Comparison of ENCODE assay signal across 8 cellular contexts in the genomic region with DNA sequence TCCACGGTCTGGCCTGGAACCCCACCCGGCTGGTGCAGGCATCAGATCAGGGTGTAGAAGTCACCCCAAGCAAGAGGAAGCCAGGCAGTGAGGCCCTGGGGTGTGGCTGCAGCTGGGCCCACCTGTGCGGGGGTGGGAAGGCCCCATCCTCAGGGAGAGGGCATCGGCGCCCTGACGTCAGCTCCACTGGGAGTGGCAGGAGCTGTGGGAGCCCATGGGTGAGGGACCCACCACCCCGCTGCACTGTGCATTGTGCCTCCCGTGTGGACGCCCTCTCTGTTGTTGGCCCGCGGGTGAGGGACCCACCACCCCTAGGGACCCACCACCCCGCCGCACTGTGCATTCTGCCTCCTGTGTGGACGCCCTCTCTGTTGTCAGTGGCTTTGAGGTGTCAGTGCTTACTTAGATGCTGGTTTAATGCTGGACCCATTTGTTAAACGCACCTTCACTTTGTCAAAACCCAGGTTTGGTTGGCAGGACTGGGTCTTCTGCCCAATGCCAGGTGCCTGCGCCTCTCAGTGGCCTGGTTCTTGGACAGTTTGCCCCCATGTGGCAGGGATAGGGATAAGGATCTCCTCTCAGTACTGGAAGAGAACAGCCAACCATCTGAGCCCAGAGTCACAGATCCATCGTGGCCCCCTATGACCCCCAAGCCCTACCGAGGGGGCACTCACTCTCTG. TPM values are rescaled to one million over a fixed set of nuclear protein-coding genes. Genes with fewer than 3 reads are reported as not detected.
DNase-seq lines count a peak whose midpoint lies in the region; ATAC-seq and TF ChIP-seq lines count a peak whose summit lies in the region.

No MANE protein-coding gene starts in this region.

- DNase-seq in Calu3 (peak; percentile 70), HFFc6 (no peak), WTC11 (ENCODE audit: low spot score) (peak; percentile 62), lung microvascular endothelial cell (ENCODE audit: low read depth in 2 of 2) (peak; percentile 48), immature natural killer cell (no peak), kidney glomerular epithelial cell (lab: John Stamatoyannopoulos, UW) (no peak)
- no peak for DNase-seq in stimulated activated naive CD4-positive, alpha-beta T cell (lab: John Stamatoyannopoulos, UW)

- H3K27me3 Mint-ChIP-seq in Calu3 (ENCODE audit: unreplicated experiment) (no peaks in the 10 kb centered on the region), HFFc6 (ENCODE audit: insufficient read depth) (peaks cover 15% of the 10 kb centered on the region), WTC11 (ENCODE audit: low read depth) (no peaks in the 10 kb centered on the region), immature natural killer cell (ENCODE audit: low read depth in 3 of 3) (peaks cover 0 to 2% (median 0%) of the 10 kb centered on the region in 3 donors)

- H3K27ac Mint-ChIP-seq in Calu3 (ENCODE audit: unreplicated experiment) (no peak overlapping the region), HFFc6 (peak overlapping the region; percentile 25; the same call in 1 of the 2 replicates), WTC11 (no peak overlapping the region), immature natural killer cell (no peak overlapping the region)

- intact Hi-C loops in Calu3 (cut with micrococcal nuclease; ENCODE audit: unreplicated experiment), result loop anchor here (5.0 kb wide), 1 partner anchor 119 kb away; no protein-coding TSS in a partner anchor

- BruUV-seq in Calu3 (replicated peaks; lab: Mats Ljungman, UMichigan), result no TSS peak

- no peaks in the 10 kb centered on the region for H3K36me3 Mint-ChIP-seq in Calu3 (ENCODE audit: insufficient read depth, unreplicated experiment)
- H3K36me3 Mint-ChIP-seq in HFFc6 (ENCODE audit: low read depth), result peaks cover 16% of the 10 kb centered on the region
- no peaks in the 10 kb centered on the region for H3K36me3 Mint-ChIP-seq in WTC11
- no peaks in the 10 kb centered on the region for H3K36me3 Mint-ChIP-seq in immature natural killer cell

- H3K4me1 Mint-ChIP-seq in Calu3 (ENCODE audit: low read depth, unreplicated experiment), result peaks cover 9% of the 10 kb centered on the region
- H3K4me1 Mint-ChIP-seq in HFFc6 (ENCODE audit: low read depth), result peaks cover 16% of the 10 kb centered on the region
- H3K4me1 Mint-ChIP-seq in WTC11, result no peaks in the 10 kb centered on the region
- H3K4me1 Mint-ChIP-seq in immature natural killer cell, result no peaks in the 10 kb centered on the region

- CTCF ChIA-PET in Calu3 (lab: Charles Lee) (interaction anchor here (1.0 kb wide), 1 partner anchor 248 kb away, joined by 3 read pairs; no protein-coding TSS in a partner anchor), WTC11 (lab: Charles Lee) (interaction anchor here (0.6 to 8.8 kb wide), 14 partner anchors 10 to 120 kb away, joined by 3 to 73 read pairs (median 4); partner anchors contain the start of gene AHRR)

- ATAC-seq in WTC11, result peak; percentile 80
- no peak for ATAC-seq in HG03045 (IDR thresholded peaks at IDR 0.05; ENCODE audit: unreplicated experiment)

- TF ChIP-seq CTCF in Calu3 (IDR thresholded peaks at IDR 0.05; ENCODE audit: unreplicated experiment) (no peak), HFFc6 (IDR thresholded peaks at IDR 0.05) (peak; percentile 68), WTC11 (IDR thresholded peaks at IDR 0.05) (peak; percentile 24; the same call in 1 of the 2 replicates)

- H3K4me3 Mint-ChIP-seq in Calu3 (ENCODE audit: low read depth, unreplicated experiment) (no peak overlapping the region), HFFc6 (no peak overlapping the region; the same call in 1 of the 2 replicates), WTC11 (no peak overlapping the region), immature natural killer cell (no peak overlapping the region)

- POLR2A ChIA-PET in WTC11 (lab: Charles Lee), result interaction anchor here (0.5 kb wide), 1 partner anchor 187 kb away, joined by 3 read pairs; no protein-coding TSS in a partner anchor

- no peaks in the 10 kb centered on the region for H3K9me3 Mint-ChIP-seq in Calu3 (ENCODE audit: low read depth, unreplicated experiment)
- H3K9me3 Mint-ChIP-seq in HFFc6, result no peaks in the 10 kb centered on the region
- no peaks in the 10 kb centered on the region for H3K9me3 Mint-ChIP-seq in WTC11
- H3K9me3 Mint-ChIP-seq in immature natural killer cell, result peaks cover 0 to 2% (median 0%) of the 10 kb centered on the region in 6 donors

TF ChIP-seq in WTC11, 78 proteins besides CTCF, POLR2A, EP300 and RAD21 (continues in another document):
- TF ChIP-seq OVOL2 (CRISPR knock-in tag; IDR thresholded peaks at IDR 0.05; ENCODE audit: borderline replicate concordance) (no peak), ZNF138 (CRISPR knock-in tag; conservative IDR thresholded peaks at IDR 0.05) (no peak), ZNF219 (CRISPR knock-in tag; IDR thresholded peaks at IDR 0.05; ENCODE audit: borderline replicate concordance) (no peak), CREM (CRISPR knock-in tag; IDR thresholded peaks at IDR 0.05) (no peak), ZNF416 (CRISPR knock-in tag; IDR thresholded peaks at IDR 0.05) (no peak), SP1 (CRISPR knock-in tag; conservative IDR thresholded peaks at IDR 0.05) (no peak), ZNF232 (CRISPR knock-in tag; IDR thresholded peaks at IDR 0.05) (no peak), MXD4 (CRISPR knock-in tag; IDR thresholded peaks at IDR 0.05; ENCODE audit: borderline replicate concordance) (no peak), FOXJ3 (CRISPR knock-in tag; IDR thresholded peaks at IDR 0.05; ENCODE audit: borderline replicate concordance) (no peak), MYBL2 (CRISPR knock-in tag; IDR thresholded peaks at IDR 0.05) (no peak), ZNF263 (CRISPR knock-in tag; IDR thresholded peaks at IDR 0.05; ENCODE audit: low read depth) (no peak), E2F5 (CRISPR knock-in tag; IDR thresholded peaks at IDR 0.05) (no peak), RELA (CRISPR knock-in tag; IDR thresholded peaks at IDR 0.05; ENCODE audit: borderline replicate concordance) (no peak), ZMAT4 (CRISPR knock-in tag; IDR thresholded peaks at IDR 0.05) (no peak), IRF1 (CRISPR knock-in tag; IDR thresholded peaks at IDR 0.05) (no peak)
- TF ChIP-seq, protein P1, sequence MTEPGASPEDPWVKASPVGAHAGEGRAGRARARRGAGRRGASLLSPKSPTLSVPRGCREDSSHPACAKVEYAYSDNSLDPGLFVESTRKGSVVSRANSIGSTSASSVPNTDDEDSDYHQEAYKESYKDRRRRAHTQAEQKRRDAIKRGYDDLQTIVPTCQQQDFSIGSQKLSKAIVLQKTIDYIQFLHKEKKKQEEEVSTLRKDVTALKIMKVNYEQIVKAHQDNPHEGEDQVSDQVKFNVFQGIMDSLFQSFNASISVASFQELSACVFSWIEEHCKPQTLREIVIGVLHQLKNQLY (CRISPR knock-in tag; IDR thresholded peaks at IDR 0.05), result no peak
- TF ChIP-seq, protein P2, sequence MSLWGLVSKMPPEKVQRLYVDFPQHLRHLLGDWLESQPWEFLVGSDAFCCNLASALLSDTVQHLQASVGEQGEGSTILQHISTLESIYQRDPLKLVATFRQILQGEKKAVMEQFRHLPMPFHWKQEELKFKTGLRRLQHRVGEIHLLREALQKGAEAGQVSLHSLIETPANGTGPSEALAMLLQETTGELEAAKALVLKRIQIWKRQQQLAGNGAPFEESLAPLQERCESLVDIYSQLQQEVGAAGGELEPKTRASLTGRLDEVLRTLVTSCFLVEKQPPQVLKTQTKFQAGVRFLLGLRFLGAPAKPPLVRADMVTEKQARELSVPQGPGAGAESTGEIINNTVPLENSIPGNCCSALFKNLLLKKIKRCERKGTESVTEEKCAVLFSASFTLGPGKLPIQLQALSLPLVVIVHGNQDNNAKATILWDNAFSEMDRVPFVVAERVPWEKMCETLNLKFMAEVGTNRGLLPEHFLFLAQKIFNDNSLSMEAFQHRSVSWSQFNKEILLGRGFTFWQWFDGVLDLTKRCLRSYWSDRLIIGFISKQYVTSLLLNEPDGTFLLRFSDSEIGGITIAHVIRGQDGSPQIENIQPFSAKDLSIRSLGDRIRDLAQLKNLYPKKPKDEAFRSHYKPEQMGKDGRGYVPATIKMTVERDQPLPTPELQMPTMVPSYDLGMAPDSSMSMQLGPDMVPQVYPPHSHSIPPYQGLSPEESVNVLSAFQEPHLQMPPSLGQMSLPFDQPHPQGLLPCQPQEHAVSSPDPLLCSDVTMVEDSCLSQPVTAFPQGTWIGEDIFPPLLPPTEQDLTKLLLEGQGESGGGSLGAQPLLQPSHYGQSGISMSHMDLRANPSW (CRISPR knock-in tag; conservative IDR thresholded peaks at IDR 0.05; ENCODE audit: low read depth), result no peak

RNA-seq across cellular contexts. Expression of gene EXOC3, which starts 6.9 kb away (rescaled TPM):
- total RNA-seq in Calu3 (2022), result 63.8 and 69.4 TPM in 2 replicates
- total RNA-seq in HFFc6 (2021; fragmentation: NEBNext Ultra II Directional; extraction: Animal tissue kit (Norgen Biotek cat#: 25700)), result 10 to 100 TPM; 46.8 to 54.1 (median 50.3) TPM
- 60.1 to 62.4 TPM (median 62.2 TPM) in 3 replicates for total RNA-seq in WTC11 (2021)
- total RNA-seq in lung microvascular endothelial cell, result 18.5 and 25.0 TPM in 2 replicates
- polyA plus RNA-seq in immature natural killer cell, result 10 to 100 TPM; 22.6 to 43.9 (median 34.0) TPM

Comparison
In these comparisons a context has a peak if more than half of its experiments do, and no peak if none do; other contexts are left out.
1. DNase-seq: peak in Calu3 (single experiment), WTC11 (single experiment) and lung microvascular endothelial cell (2 of 2); none in HFFc6 (single experiment), immature natural killer cell (0 of 3), stimulated activated naive CD4-positive, alpha-beta T cell (0 of 6) and kidney glomerular epithelial cell (single experiment).